ENCODE assay signal across 19 cellular contexts in genomic region chr2:121635371-121635770, GRCh38. TPM values are rescaled to one million over a fixed set of nuclear protein-coding genes. Genes with fewer than 3 reads are reported as not detected.
DNase-seq lines count a peak whose midpoint lies in the region; ATAC-seq, FAIRE-seq and TF ChIP-seq lines count a peak whose summit lies in the region.
"Had no signal": no experiment of that assay in that cellular context is flagged by ENCODE, and none has a peak within 500 bp of the region (broad histone marks: within the 10 kb centered on the region; RNA-seq: fewer than 3 reads in every experiment).

No MANE protein-coding gene starts in this region.

- H3K4me1 ChIP-seq in BLaER1 treated with 17β-estradiol and CSF1 and Interleukin-3, amounts not matched to agents 10 nM and 100 nM = peaks cover 4 to 24% (median 20%) of the 10 kb centered on the region in 10 experiments; a peak in 17 of 20 replicates
- H3K4me1 ChIP-seq in IMR-90 (ENCODE audit: control insufficient read depth, insufficient read depth, low read length) (peaks cover 10% of the 10 kb centered on the region), keratinocyte (ENCODE audit: control insufficient read depth, extremely low read depth, insufficient read depth, low read length) (peaks cover 20% of the 10 kb centered on the region)
- H3K4me1 ChIP-seq: uterus had no signal

- H3K23ac ChIP-seq in IMR-90 (ENCODE audit: low read depth, low read length) = peak overlapping the region; percentile 80

- peaks cover 19 to 45% (median 39%) of the 10 kb centered on the region in 11 experiments for H3K36me3 ChIP-seq in BLaER1 treated with 17β-estradiol and CSF1 and Interleukin-3, amounts not matched to agents 10 nM and 100 nM
- H3K36me3 ChIP-seq in IMR-90 (ENCODE audit: control insufficient read depth, insufficient read depth, low read length) = no peaks in the 10 kb centered on the region; the same call in 1 of the 2 replicates
- no peaks in the 10 kb centered on the region for H3K36me3 ChIP-seq in keratinocyte (ENCODE audit: control insufficient read depth in 2 of 2, extremely low read depth in 1 of 2, insufficient read depth in 2 of 2, low read length in 2 of 2)
- H3K36me3 ChIP-seq: uterus had no signal

- H2BK5ac ChIP-seq in IMR-90 (ENCODE audit: low read depth, low read length, poor library complexity, severe bottlenecking) = no peak overlapping the region

- H3K4me3 ChIP-seq in BLaER1 treated with 17β-estradiol and CSF1 and Interleukin-3, amounts not matched to agents 10 nM and 100 nM = no peak overlapping the region
- H3K4me3 ChIP-seq in IMR-90 (ENCODE audit: insufficient read depth, low read depth, low read length) = no peak overlapping the region
- H3K4me3 ChIP-seq in keratinocyte (ENCODE audit: control insufficient read depth in 2 of 3, extremely low read depth in 1 of 3, insufficient read depth in 2 of 3, low read depth in 1 of 3, low read length in 3 of 3) = no peak overlapping the region
- H3K4me3 ChIP-seq: HAP-1, spleen, uterus had no signal

- no peak overlapping the region for H2AK5ac ChIP-seq in IMR-90 (ENCODE audit: low read depth, low read length)

- DNase-seq in IMR-90 (no peak), T-cell (no peak), keratinocyte (ENCODE audit: low read depth, low spot score) (no peak), head of caudate nucleus (no peak), occipital lobe (lab: John Stamatoyannopoulos, UW) (no peak), G401 (ENCODE audit: low spot score) (no peak)
- no peak for DNase-seq in activated CD4-positive, alpha-beta T cell treated with anti-CD3 and anti-CD28 coated beads for 4 hours
- DNase-seq: activated CD4-positive, alpha-beta T cell treated with anti-CD3 and anti-CD28 coated beads, Interleukin-2, amount 50 U/mL, for 1 hour; activated T-cell treated with anti-CD3 and anti-CD28 coated beads, Interleukin-2, amount 50 U/mL, for 1 hour; hypothalamus; left cardiac atrium; NCI-H1092 treated with DMSO at 0.1 percent for 48 hours; posterior cingulate gyrus; spleen; stimulated activated naive CD8-positive, alpha-beta T cell treated with anti-CD3 and anti-CD28 coated beads, Interleukin-15, amount 100 ng/mL, for 72 hours; uterus had no signal

- H3K4ac ChIP-seq in IMR-90 (ENCODE audit: low read depth, low read length) = no peak overlapping the region

- intact Hi-C loops in IMR-90 (cut with micrococcal nuclease) = loop anchor here (5.0 kb wide), 1 partner anchor 48 kb away; no protein-coding TSS in a partner anchor
- intact Hi-C loops in head of caudate nucleus (cut with DNase I) = no loop called here

- no peak overlapping the region for H2BK15ac ChIP-seq in IMR-90 (ENCODE audit: low read depth, low read length)

- no peak overlapping the region for H3K9ac ChIP-seq in BLaER1 treated with 17β-estradiol and CSF1 and Interleukin-3, amounts not matched to agents 10 nM and 100 nM
- no peak overlapping the region for H3K9ac ChIP-seq in IMR-90 (ENCODE audit: low read depth, low read length)
- H3K9ac ChIP-seq in keratinocyte (ENCODE audit: control insufficient read depth, extremely low read depth, insufficient read depth, low read length) = no peak overlapping the region

- peaks cover 10 to 43% of the 10 kb centered on the region in 2 experiments for H3K79me1 ChIP-seq in IMR-90 (ENCODE audit: low read depth in 1 of 2, low read length in 2 of 2)

- H4K91ac ChIP-seq in IMR-90 (ENCODE audit: insufficient read depth, low read depth, low read length) = peak overlapping the region; percentile 82; the same call in 1 of the 2 replicates

- H3K27me3 Mint-ChIP-seq in T-cell = no peaks in the 10 kb centered on the region
- H3K27me3 Mint-ChIP-seq: stimulated activated naive CD8-positive, alpha-beta T cell treated with anti-CD3 and anti-CD28 coated beads, Interleukin-15, amount 100 ng/mL, for 72 hours had no signal

- H3K56ac ChIP-seq in IMR-90 (ENCODE audit: extremely low read depth, insufficient read depth, low read length) = peak overlapping the region; percentile 10; the same call in 1 of the 2 replicates

- no peak overlapping the region for H4K5ac ChIP-seq in IMR-90 (ENCODE audit: low read depth, low read length)

- H3K18ac ChIP-seq in IMR-90 (ENCODE audit: low read depth, low read length) = no peak overlapping the region

- no peak for TF ChIP-seq POLR2A in IMR-90 (IDR thresholded peaks at IDR 0.05; ENCODE audit: low read depth, low read length)

- ATAC-seq in IMR-90 (ENCODE audit: low read depth) (no peak), T-cell (replicated peaks in 1 of 4) (no peak)

- no peak for TF ChIP-seq RAD21 in IMR-90 (IDR thresholded peaks at IDR 0.05; ENCODE audit: low read length)

- peak overlapping the region; percentile 84 for H2BK120ac ChIP-seq in IMR-90 (ENCODE audit: low read depth, low read length)

- peak overlapping the region in 4 of 11 experiments; percentile 44 to 60 (median 50); a peak in 6 of 22 replicates for H3K27ac ChIP-seq in BLaER1 treated with 17β-estradiol and CSF1 and Interleukin-3, amounts not matched to agents 10 nM and 100 nM
- H3K27ac ChIP-seq in IMR-90 (ENCODE audit: insufficient read depth, low read length) (no peak overlapping the region), keratinocyte (ENCODE audit: control insufficient read depth, insufficient read depth, low read length) (peak overlapping the region; percentile 10)
- H3K27ac ChIP-seq: uterus had no signal

- no TSS peak for BruUV-seq in IMR-90 (replicated peaks; lab: Mats Ljungman, UMichigan)

- H2BK20ac ChIP-seq in IMR-90 (ENCODE audit: low read depth, low read length) = peak overlapping the region; percentile 77

- no peak for FAIRE-seq in keratinocyte (lab: Jason Lieb, UNC)
- FAIRE-seq: endothelial cell of umbilical vein had no signal

- CTCF ChIA-PET in IMR-90 (lab: Yijun Ruan, JAX) (no interaction called here), T-cell (lab: Charles Lee) (interaction anchor here in 1 of 2 donors (0.6 kb wide), 1 partner anchor 45 kb away, joined by 3 read pairs; no protein-coding TSS in a partner anchor)

- no peak overlapping the region for H3K14ac ChIP-seq in IMR-90 (replicated peaks; ENCODE audit: low read depth, low read length)

- in situ Hi-C loops in IMR-90 (cut with MboI; ENCODE audit: low sequenced_read_pairs) (no loop called here), G401 (cut with HindIII; ENCODE audit: low sequenced_read_pairs) (no loop called here)

- peaks cover 31 to 42% (median 40%) of the 10 kb centered on the region in 3 donors for H3K4me1 Mint-ChIP-seq in T-cell

- WGBS in IMR-90 (ENCODE audit: extremely low coverage in 2 of 2, insufficient read length in 1 of 2), 2 experiments = no CpG with 5 or more reads among the region's 1 CpG

- TF ChIP-seq CTCF in IMR-90 (conservative IDR thresholded peaks at IDR 0.05; ENCODE audit: low read depth, low read length) (no peak), keratinocyte (optimal IDR thresholded peaks at IDR 0.05 in 1 of 3, IDR thresholded peaks at IDR 0.05 in 1 of 3, conservative IDR thresholded peaks at IDR 0.05 in 1 of 3; ENCODE audit: extremely low read depth in 1 of 3, insufficient read depth in 2 of 3, low read length in 3 of 3) (no peak)

- POLR2A ChIA-PET in IMR-90 (lab: Charles Lee; ENCODE audit: unreplicated experiment) = interaction anchor here (1.3 kb wide), 1 partner anchor 105 kb away, joined by 3 read pairs; the partner anchor contains the start of gene RNU4ATAC
- POLR2A ChIA-PET in T-cell (lab: Charles Lee) = no interaction called here

- peaks cover 29 to 43% (median 36%) of the 10 kb centered on the region in 11 experiments for H3K9me3 ChIP-seq in BLaER1 treated with 17β-estradiol and CSF1 and Interleukin-3, amounts not matched to agents 10 nM and 100 nM (replicated peaks in 1 of 11)
- H3K9me3 ChIP-seq in IMR-90 (ENCODE audit: control insufficient read depth, insufficient read depth, low read length) = no peaks in the 10 kb centered on the region
- H3K9me3 ChIP-seq in keratinocyte (ENCODE audit: control insufficient read depth, low read depth, low read length) = no peaks in the 10 kb centered on the region
- H3K9me3 ChIP-seq: HAP-1, uterus had no signal

- H3K79me2 ChIP-seq in keratinocyte (ENCODE audit: control insufficient read depth, insufficient read depth, low read length) = peaks cover 67% of the 10 kb centered on the region

- peak overlapping the region in 6 of 11 experiments; percentile 2 to 59 (median 38); a peak in 6 of 22 replicates for H3K4me2 ChIP-seq in BLaER1 treated with 17β-estradiol and CSF1 and Interleukin-3, amounts not matched to agents 10 nM and 100 nM
- H3K4me2 ChIP-seq in IMR-90 (ENCODE audit: low read depth, low read length) (no peak overlapping the region), keratinocyte (ENCODE audit: control insufficient read depth, extremely low read depth, insufficient read depth, low read depth, low read length) (no peak overlapping the region)

- no peaks in the 10 kb centered on the region for H3K27me3 ChIP-seq in BLaER1 treated with 17β-estradiol and CSF1 and Interleukin-3, amounts not matched to agents 10 nM and 100 nM
- no peaks in the 10 kb centered on the region for H3K27me3 ChIP-seq in IMR-90 (ENCODE audit: control insufficient read depth, insufficient read depth, low read length)
- no peaks in the 10 kb centered on the region for H3K27me3 ChIP-seq in keratinocyte (ENCODE audit: control insufficient read depth, extremely low read depth, insufficient read depth, low read length)
- H3K27me3 ChIP-seq: spleen, uterus had no signal

- no peak overlapping the region for H2AK9ac ChIP-seq in IMR-90 (replicated peaks; ENCODE audit: low read depth, low read length, poor library complexity)

- H3K9me3 Mint-ChIP-seq in T-cell = peaks cover 0 to 12% (median 2%) of the 10 kb centered on the region in 3 donors

- H4K8ac ChIP-seq in IMR-90 (ENCODE audit: low read depth in 2 of 2, low read length in 2 of 2) = peak overlapping the region; percentile 36 to 83; a peak in 2 of 4 replicates

- dilution Hi-C loops in IMR-90 (cut with HindIII; ENCODE audit: low sequenced_read_pairs, unreplicated experiment) (no loop called here), keratinocyte (cut with MboI; ENCODE audit: extremely low pct_ligation_motif_present, low sequenced_read_pairs) (no loop called here)

- H3K9me1 ChIP-seq in IMR-90 (ENCODE audit: insufficient read depth, low read length) (peaks cover 12% of the 10 kb centered on the region), keratinocyte (ENCODE audit: control insufficient read depth, extremely low read depth, insufficient read depth, low read length) (no peaks in the 10 kb centered on the region)

- no peak overlapping the region for H2AFZ ChIP-seq in IMR-90 (replicated peaks; ENCODE audit: low read length, poor library complexity)
- H2AFZ ChIP-seq in keratinocyte (ENCODE audit: control insufficient read depth, low read length) = no peak overlapping the region

- no peak overlapping the region for H3K4me3 Mint-ChIP-seq in T-cell

- peaks cover 20 to 68% (median 55%) of the 10 kb centered on the region in 11 experiments; a peak in 18 of 22 replicates for H4K20me1 ChIP-seq in BLaER1 treated with 17β-estradiol and CSF1 and Interleukin-3, amounts not matched to agents 10 nM and 100 nM
- H4K20me1 ChIP-seq in IMR-90 (ENCODE audit: insufficient read depth, low read length) (peaks cover 11% of the 10 kb centered on the region), keratinocyte (ENCODE audit: control insufficient read depth, extremely low read depth, insufficient read depth, low read length) (no peaks in the 10 kb centered on the region)

- peak overlapping the region; percentile 73 to 78 for H3K27ac Mint-ChIP-seq in T-cell

- peaks cover 25% of the 10 kb centered on the region for H3K36me3 Mint-ChIP-seq in T-cell

RNA-seq across cellular contexts. Expression of gene CLASP1, which starts 13.9 kb away (rescaled TPM):
- total RNA-seq in IMR-90 (2012; rRNA removed) (33.7 and 45.8 TPM in 2 replicates), T-cell (10 to 100 TPM; 57.8 to 72.8 (median 65.1) TPM), occipital lobe (215 TPM)
- polyA plus RNA-seq in IMR-90 (2012; rRNA removed) (11.1 and 12.3 TPM in 2 replicates), keratinocyte (11.1 to 16.7 TPM (median 16.3 TPM) in 3 replicates)
- polyA plus RNA-seq in IMR-90 (2012; cell fraction: cytosol; rRNA removed) = 4.1 and 4.6 TPM in 2 replicates
- 12.1 and 20.8 TPM in 2 replicates for polyA plus RNA-seq in IMR-90 (2012; cell fraction: nucleus; rRNA removed; ENCODE audit: low replicate concordance)
- 48.7 TPM for polyA plus RNA-seq in keratinocyte (2011; ENCODE audit: low read depth)
- 15.7 and 17.9 TPM in 2 replicates for polyA plus RNA-seq in keratinocyte (2011; cell fraction: cytosol; rRNA removed)
- polyA plus RNA-seq in keratinocyte (2011; cell fraction: nucleus; rRNA removed) = 63.1 and 70.1 TPM in 2 replicates
- polyA plus RNA-seq in keratinocyte (2012; ENCODE audit: low replicate concordance) = 32.7 and 35.1 TPM in 2 replicates
- 49.9 to 95.4 TPM (median 60.2 TPM) in 3 replicates for polyA minus RNA-seq in keratinocyte
- polyA minus RNA-seq in keratinocyte (2011; cell fraction: cytosol; rRNA and poly(A)+ RNA removed) = 23.0 TPM
- 150 and 265 TPM in 2 replicates for polyA minus RNA-seq in keratinocyte (2011; cell fraction: nucleus; rRNA and poly(A)+ RNA removed)
- 22.0 and 30.6 TPM in 2 replicates for total RNA-seq in G401 (2014; rRNA removed; shearing (Covaris generic))

Comparison
In these comparisons a context has a peak if more than half of its experiments do, and no peak if none do; other contexts are left out.
1. H3K4me2 ChIP-seq: peak in BLaER1 treated with 17β-estradiol and CSF1 and Interleukin-3, amounts not matched to agents 10 nM and 100 nM (6 of 11); none in IMR-90 (single experiment) and keratinocyte (single experiment).